ENCODE assay signal across 1 cellular context in the genomic region with DNA sequence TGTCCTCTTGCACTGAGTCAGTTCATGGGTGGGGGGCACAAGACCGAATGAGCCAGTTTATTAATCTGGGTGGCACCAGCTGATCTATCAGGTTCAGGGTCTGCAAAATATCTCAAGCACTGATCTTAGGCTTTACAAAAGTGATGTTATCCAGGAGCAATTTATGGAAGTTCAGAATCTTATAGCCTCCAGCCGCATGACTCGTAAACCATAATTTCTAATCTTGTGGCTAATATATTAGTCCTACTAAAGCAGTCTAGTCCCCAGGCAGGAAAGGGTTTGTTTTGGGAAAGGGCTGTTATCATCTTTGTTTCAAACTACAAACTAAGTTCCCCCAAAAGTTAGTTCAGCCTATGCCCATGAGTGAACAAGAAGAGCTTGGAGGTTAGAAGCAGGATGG.
A peak's percentile ranks its signal among the peaks of the same experiment; 100 is the strongest.
TF ChIP-seq lines count a peak whose summit lies in the region.

No MANE protein-coding gene starts in this region.

TF ChIP-seq in HepG2, 621 proteins besides CTCF, POLR2A, EP300 and RAD21:
- TF ChIP-seq, protein P1, sequence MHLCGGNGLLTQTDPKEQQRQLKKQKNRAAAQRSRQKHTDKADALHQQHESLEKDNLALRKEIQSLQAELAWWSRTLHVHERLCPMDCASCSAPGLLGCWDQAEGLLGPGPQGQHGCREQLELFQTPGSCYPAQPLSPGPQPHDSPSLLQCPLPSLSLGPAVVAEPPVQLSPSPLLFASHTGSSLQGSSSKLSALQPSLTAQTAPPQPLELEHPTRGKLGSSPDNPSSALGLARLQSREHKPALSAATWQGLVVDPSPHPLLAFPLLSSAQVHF (CRISPR knock-in tag; IDR thresholded peaks at IDR 0.05) = no peak
- TF ChIP-seq ZMYM4 (CRISPR knock-in tag; IDR thresholded peaks at IDR 0.05) = 0 out of 2 replicates have a peak, but pooled peaks have one; percentile 3
TF ChIP-seq in HepG2: peak in this region for 1.
